ENCODE assay signal across 1 cellular context in the genomic region with DNA sequence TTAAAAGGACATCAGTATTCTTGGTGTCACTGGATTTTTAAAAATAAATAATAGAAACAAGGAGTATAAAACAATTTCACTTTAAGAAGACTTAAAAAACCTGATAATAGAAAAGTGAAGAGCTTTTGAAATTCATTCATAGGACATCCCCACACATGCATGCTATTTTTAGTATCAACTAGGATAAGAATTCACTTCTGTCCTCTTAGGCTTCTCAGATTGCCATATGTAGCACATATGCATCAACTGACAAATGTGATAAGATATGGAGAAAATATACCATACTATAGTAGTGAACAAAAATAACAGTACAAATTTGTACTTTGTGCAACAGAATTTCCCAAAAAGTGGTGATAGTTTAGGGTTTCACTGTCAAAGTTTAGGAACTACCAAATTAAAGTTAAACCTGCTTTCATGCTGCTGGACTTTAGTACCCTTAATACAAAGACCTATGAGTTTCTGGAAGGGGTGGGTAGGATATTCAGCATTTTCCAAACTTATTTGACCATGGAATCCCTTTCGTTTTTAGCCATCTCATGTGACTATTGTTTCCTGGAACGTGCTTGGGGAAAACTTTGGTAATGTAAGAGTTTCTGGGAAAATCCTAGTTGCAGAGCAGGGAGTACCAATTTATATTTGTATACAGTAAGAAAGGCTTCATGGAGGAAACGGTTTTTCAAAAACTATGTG.
TF ChIP-seq lines count a peak whose summit lies in the region.

No MANE protein-coding gene starts in this region.

TF ChIP-seq in K562, 482 proteins besides CTCF, POLR2A, EP300 and RAD21:
- TF ChIP-seq HDAC3 (IDR thresholded peaks at IDR 0.05; ENCODE audit: borderline replicate concordance, partially characterized antibody) (peak; percentile 29), MEF2A (IDR thresholded peaks at IDR 0.05; ENCODE audit: control insufficient read depth, low read depth, low read length) (peak; percentile 92), PTRF (tag; IDR thresholded peaks at IDR 0.05) (no peak), TCF3 (CRISPR knock-in tag; IDR thresholded peaks at IDR 0.05) (peak; percentile 44; the same call in 1 of the 2 replicates), ZNF24 (IDR thresholded peaks at IDR 0.05) (no peak), NCOR1 (IDR thresholded peaks at IDR 0.05) (0 out of 2 replicates have a peak, but pooled peaks have one; percentile 29), SRSF1 (IDR thresholded peaks at IDR 0.05; ENCODE audit: low read depth, low read length) (no peak), CBFA2T3 (IDR thresholded peaks at IDR 0.05) (peak; percentile 54; the same call in 1 of the 2 replicates), POLR2AphosphoS5 (IDR thresholded peaks at IDR 0.05; ENCODE audit: control insufficient read depth, insufficient read depth, low read depth, low read length) (no peak), HNRNPLL (IDR thresholded peaks at IDR 0.05; ENCODE audit: low read depth, low read length, poor library complexity, severe bottlenecking) (no peak), MEF2D (tag; conservative IDR thresholded peaks at IDR 0.05; ENCODE audit: low read depth) (0 out of 2 replicates have a peak, but pooled peaks have one; percentile 36), ASH1L (IDR thresholded peaks at IDR 0.05; ENCODE audit: borderline replicate concordance, low read depth, partially characterized antibody) (no peak)
- TF ChIP-seq, protein P1, sequence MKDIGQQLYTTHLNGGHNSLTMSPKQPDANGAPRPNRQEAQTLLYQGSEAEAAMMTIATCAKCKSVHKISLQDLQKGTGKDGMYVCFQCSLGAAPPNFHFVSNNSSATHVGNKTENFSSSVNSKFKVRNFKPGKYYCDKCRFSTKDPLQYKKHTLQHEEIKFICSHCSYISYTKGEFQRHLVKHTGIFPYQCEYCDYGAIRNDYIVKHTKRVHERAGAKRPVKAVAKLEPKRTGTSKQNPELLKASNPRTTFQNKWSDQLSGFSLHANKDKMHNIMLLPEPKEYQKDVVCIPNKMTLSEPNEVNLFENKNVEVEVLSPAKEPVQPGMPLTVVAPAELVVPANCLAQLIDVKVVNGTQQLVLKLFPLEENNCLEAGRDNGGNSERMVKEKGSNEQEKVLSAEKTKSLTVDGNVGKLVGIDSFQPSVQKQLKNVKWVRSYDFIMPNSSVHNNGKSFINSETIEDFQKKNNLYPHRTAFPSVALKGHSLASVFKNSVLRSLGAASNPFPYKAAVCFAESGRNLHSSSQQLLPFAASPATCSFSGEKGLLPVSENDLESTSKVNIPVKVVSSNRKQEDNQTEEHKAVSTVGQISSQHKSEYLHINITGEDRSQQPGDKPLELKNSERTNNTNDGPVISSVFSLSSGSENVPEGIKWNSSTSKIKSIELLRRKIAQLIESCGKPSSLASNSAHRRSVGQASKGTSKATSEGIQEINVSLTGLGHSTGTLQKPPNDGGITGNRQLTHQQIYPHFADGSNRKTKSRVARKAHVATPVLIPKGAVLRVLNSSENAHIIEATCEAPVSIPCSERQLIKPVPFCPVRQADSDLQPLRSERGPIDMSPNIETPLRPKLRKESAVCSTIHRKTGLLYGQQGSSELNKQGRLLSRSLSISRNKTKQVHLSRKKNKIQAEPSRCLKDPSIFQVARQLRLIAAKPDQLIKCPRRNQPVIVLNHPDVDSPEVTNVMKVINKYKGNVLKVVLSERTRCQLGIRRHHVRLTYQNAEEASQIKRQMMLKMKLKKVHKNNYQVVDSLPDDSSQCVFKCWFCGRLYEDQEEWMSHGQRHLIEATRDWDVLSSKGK (CRISPR knock-in tag; IDR thresholded peaks at IDR 0.05) = no peak
- TF ChIP-seq, protein P2, sequence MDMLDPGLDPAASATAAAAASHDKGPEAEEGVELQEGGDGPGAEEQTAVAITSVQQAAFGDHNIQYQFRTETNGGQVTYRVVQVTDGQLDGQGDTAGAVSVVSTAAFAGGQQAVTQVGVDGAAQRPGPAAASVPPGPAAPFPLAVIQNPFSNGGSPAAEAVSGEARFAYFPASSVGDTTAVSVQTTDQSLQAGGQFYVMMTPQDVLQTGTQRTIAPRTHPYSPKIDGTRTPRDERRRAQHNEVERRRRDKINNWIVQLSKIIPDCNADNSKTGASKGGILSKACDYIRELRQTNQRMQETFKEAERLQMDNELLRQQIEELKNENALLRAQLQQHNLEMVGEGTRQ (CRISPR knock-in tag; IDR thresholded peaks at IDR 0.05) = no peak
TF ChIP-seq in K562: peak in this region for 6.
